ENCODE assay signal across 22 cellular contexts in genomic region chr9:16673171-16673570, GRCh38.
DNase-seq lines count a peak whose midpoint lies in the region; TF ChIP-seq lines count a peak whose summit lies in the region.
"Had no signal": no experiment of that assay in that cellular context is flagged by ENCODE, and none has a peak within 500 bp of the region (broad histone marks: within the 10 kb centered on the region; RNA-seq: fewer than 3 reads in every experiment).

No MANE protein-coding gene starts in this region.

- H3K27me3 Mint-ChIP-seq in HFFc6 (ENCODE audit: insufficient read depth), result no peaks in the 10 kb centered on the region; the same call in 1 of the 2 replicates
- no peaks in the 10 kb centered on the region for H3K27me3 Mint-ChIP-seq in CD8-positive, alpha-beta memory T cell
- H3K27me3 Mint-ChIP-seq: CD4-positive, CD25-positive, alpha-beta regulatory T cell had no signal

- H3K4me3 ChIP-seq in AG10803 (ENCODE audit: low read length), result no peak overlapping the region
- H3K4me3 ChIP-seq in brain microvascular endothelial cell (ENCODE audit: low read depth, low read length), result no peak overlapping the region
- no peak overlapping the region for H3K4me3 ChIP-seq in CD8-positive, alpha-beta memory T cell (ENCODE audit: low read length)
- H3K4me3 ChIP-seq: K562 had no signal

- H3K27me3 ChIP-seq in brain microvascular endothelial cell (replicated peaks), result no peaks in the 10 kb centered on the region
- no peaks in the 10 kb centered on the region for H3K27me3 ChIP-seq in CD8-positive, alpha-beta memory T cell (ENCODE audit: insufficient read depth, low read length, poor library complexity, severe bottlenecking)
- H3K27me3 ChIP-seq: BE2C had no signal

- no peaks in the 10 kb centered on the region for H3K9me3 Mint-ChIP-seq in HFFc6
- H3K9me3 Mint-ChIP-seq in CD8-positive, alpha-beta memory T cell, result peaks cover 2 to 16% (median 5%) of the 10 kb centered on the region in 5 donors
- H3K9me3 Mint-ChIP-seq: H9 had no signal

- no peak overlapping the region for H3K4me3 Mint-ChIP-seq in HFFc6
- H3K4me3 Mint-ChIP-seq in CD8-positive, alpha-beta memory T cell, result no peak overlapping the region
- H3K4me3 Mint-ChIP-seq: CD4-positive, CD25-positive, alpha-beta regulatory T cell; H9 had no signal

- in situ Hi-C loops in brain microvascular endothelial cell (cut with HindIII; ENCODE audit: low pct_ligation_motif_present, low sequenced_read_pairs), result no loop called here

- TF ChIP-seq CTCF in AG10803 (conservative IDR thresholded peaks at IDR 0.05; ENCODE audit: low read length) (no peak), HFFc6 (IDR thresholded peaks at IDR 0.05) (no peak), brain microvascular endothelial cell (IDR thresholded peaks at IDR 0.05; ENCODE audit: low read depth, low read length, missing control alignments) (no peak)

- CTCF ChIA-PET in CD8-positive, alpha-beta memory T cell (lab: Charles Lee), result no interaction called here

- no peaks in the 10 kb centered on the region for H3K36me3 ChIP-seq in brain microvascular endothelial cell (replicated peaks)
- H3K36me3 ChIP-seq in CD8-positive, alpha-beta memory T cell (ENCODE audit: insufficient read depth, low read length), result no peaks in the 10 kb centered on the region
- H3K36me3 ChIP-seq: BE2C had no signal

- POLR2A ChIA-PET in CD8-positive, alpha-beta memory T cell (lab: Charles Lee), result no interaction called here

- no peaks in the 10 kb centered on the region for H3K9me3 ChIP-seq in CD8-positive, alpha-beta memory T cell (ENCODE audit: low read length)
- H3K9me3 ChIP-seq: BE2C, SK-N-SH had no signal

- DNase-seq in AG10803 (ENCODE audit: low read depth) (peak; percentile 43), HFFc6 (peak; percentile 18), amniotic epithelial cell (ENCODE audit: low read depth) (peak; percentile 48), iris pigment epithelial cell (ENCODE audit: low read depth) (peak; percentile 75), HK-2 (ENCODE audit: unreplicated experiment) (no peak), brain microvascular endothelial cell (no peak), NCI-H2029 (lab: John Stamatoyannopoulos, UW) (no peak)
- no peak for DNase-seq in CD8-positive, alpha-beta memory T cell
- DNase-seq: 8988T; BE2C; CD4-positive, CD25-positive, alpha-beta regulatory T cell; DMS153; H9; MV-4-11; NCI-H1694 treated with DMSO at 0.1 percent for 48 hours; NCI-H2107; NCI-H510A; NCI-H774; RPMI8226; SHP77 treated with DMSO at 0.1 percent for 48 hours; SK-N-SH had no signal

- peaks cover 11% of the 10 kb centered on the region; the same call in 1 of the 2 replicates for H3K36me3 Mint-ChIP-seq in HFFc6 (ENCODE audit: low read depth)
- H3K36me3 Mint-ChIP-seq in CD8-positive, alpha-beta memory T cell, result no peaks in the 10 kb centered on the region
- H3K36me3 Mint-ChIP-seq: CD4-positive, CD25-positive, alpha-beta regulatory T cell had no signal

- H3K4me1 ChIP-seq in CD8-positive, alpha-beta memory T cell (ENCODE audit: insufficient read depth, low read length), result no peaks in the 10 kb centered on the region
- H3K4me1 ChIP-seq: BE2C had no signal

- peaks cover 60% of the 10 kb centered on the region for H3K4me1 Mint-ChIP-seq in HFFc6 (ENCODE audit: low read depth)
- no peaks in the 10 kb centered on the region for H3K4me1 Mint-ChIP-seq in CD8-positive, alpha-beta memory T cell
- H3K4me1 Mint-ChIP-seq: CD4-positive, CD25-positive, alpha-beta regulatory T cell had no signal

- peak overlapping the region; percentile 86 for H3K27ac Mint-ChIP-seq in HFFc6
- no peak overlapping the region for H3K27ac Mint-ChIP-seq in CD8-positive, alpha-beta memory T cell
- H3K27ac Mint-ChIP-seq: CD4-positive, CD25-positive, alpha-beta regulatory T cell had no signal

- no peak overlapping the region for H3K27ac ChIP-seq in brain microvascular endothelial cell
- no peak overlapping the region for H3K27ac ChIP-seq in CD8-positive, alpha-beta memory T cell (ENCODE audit: low read depth, low read length)

Comparison
In these comparisons a context has a peak if more than half of its experiments do, and no peak if none do; other contexts are left out.
1. DNase-seq: peak in AG10803 (single experiment), HFFc6 (single experiment), amniotic epithelial cell (single experiment) and iris pigment epithelial cell (single experiment); none in HK-2 (single experiment), brain microvascular endothelial cell (single experiment), CD8-positive, alpha-beta memory T cell (0 of 5) and NCI-H2029 (single experiment).